24 cellular contexts compared by ENCODE assay signal in the genomic region with DNA sequence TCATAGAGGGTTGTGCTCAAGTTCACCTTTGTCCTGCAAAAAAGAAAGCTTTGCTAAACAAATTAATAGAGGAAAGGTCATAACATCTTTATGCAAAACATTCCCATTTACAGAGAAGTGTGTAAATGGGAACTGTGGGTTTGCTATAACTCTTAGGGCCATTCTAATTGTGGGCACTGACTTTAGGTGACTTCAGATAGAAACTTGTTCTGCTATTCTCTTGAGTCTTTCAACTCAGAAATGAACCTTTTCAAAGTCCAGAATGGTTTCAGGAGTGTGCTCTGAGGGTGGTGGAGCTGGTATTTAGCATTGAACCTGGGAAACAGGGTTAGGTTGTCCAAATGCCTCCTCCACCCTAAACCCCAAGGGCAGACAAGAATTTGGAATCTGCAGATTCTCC. TPM values are rescaled to one million over a fixed set of nuclear protein-coding genes. Genes with fewer than 3 reads are reported as not detected.
A peak's percentile ranks its signal among the peaks of the same experiment; 100 is the strongest.
DNase-seq lines count a peak whose midpoint lies in the region; ATAC-seq and TF ChIP-seq lines count a peak whose summit lies in the region.
"Had no signal": no experiment of that assay in that cellular context is flagged by ENCODE, and none has a peak within 500 bp of the region (broad histone marks: within the 10 kb centered on the region; RNA-seq: fewer than 3 reads in every experiment).

No MANE protein-coding gene starts in this region.

- no peaks in the 10 kb centered on the region for H3K9me3 Mint-ChIP-seq in stimulated activated memory B cell treated with anti-CD40 and anti-IgM and Interleukin-4, amounts not matched to agents 10 μg/mL and 1 μg/mL and 100 μg/mL, for 72 hours
- H3K9me3 Mint-ChIP-seq: CD4-positive, alpha-beta T cell had no signal

- H3K9me3 ChIP-seq in left ventricle myocardium inferior (replicated peaks), result no peaks in the 10 kb centered on the region
- H3K9me3 ChIP-seq: BLaER1, Peyer's patch had no signal

- no peaks in the 10 kb centered on the region for H3K36me3 Mint-ChIP-seq in stimulated activated memory B cell treated with anti-CD40 and anti-IgM and Interleukin-4, amounts not matched to agents 10 μg/mL and 1 μg/mL and 100 μg/mL, for 72 hours

- H3K4me3 Mint-ChIP-seq in stimulated activated memory B cell treated with anti-CD40 and anti-IgM and Interleukin-4, amounts not matched to agents 10 μg/mL and 1 μg/mL and 100 μg/mL, for 72 hours, result no peak overlapping the region
- H3K4me3 Mint-ChIP-seq: CD4-positive, alpha-beta T cell had no signal

- no peak overlapping the region for H3K27ac Mint-ChIP-seq in stimulated activated memory B cell treated with anti-CD40 and anti-IgM and Interleukin-4, amounts not matched to agents 10 μg/mL and 1 μg/mL and 100 μg/mL, for 72 hours
- H3K27ac Mint-ChIP-seq: CD4-positive, alpha-beta T cell had no signal

- H3K27me3 Mint-ChIP-seq in stimulated activated memory B cell treated with anti-CD40 and anti-IgM and Interleukin-4, amounts not matched to agents 10 μg/mL and 1 μg/mL and 100 μg/mL, for 72 hours, result peaks cover 17% of the 10 kb centered on the region

- ATAC-seq in GM18867 (IDR thresholded peaks at IDR 0.05; ENCODE audit: unreplicated experiment) (peak; percentile 75), GM21786 (IDR thresholded peaks at IDR 0.05; ENCODE audit: unreplicated experiment) (peak; percentile 68), HG02885 (IDR thresholded peaks at IDR 0.05; ENCODE audit: poor library complexity, unreplicated experiment) (peak; percentile 50)
- ATAC-seq in stimulated activated memory B cell treated with anti-CD40 and anti-IgM and Interleukin-4, amounts not matched to agents 10 μg/mL and 1 μg/mL and 100 μg/mL, for 72 hours, result peak; percentile 45
- no peak for ATAC-seq in activated CD4-positive, CD25-positive, alpha-beta regulatory T cell treated with anti-CD3 and anti-CD28 coated beads, Interleukin-2, amount 50 U/mL, for 24 hours
- ATAC-seq: HCT116, SK-N-SH treated with all-trans-retinoic acid at 6 μM for 48 hours had no signal

- H3K27ac ChIP-seq in left ventricle myocardium inferior (replicated peaks), result no peak overlapping the region
- H3K27ac ChIP-seq: BLaER1, Peyer's patch had no signal

- no peak for TF ChIP-seq CTCF in left ventricle myocardium inferior (IDR thresholded peaks at IDR 0.05; ENCODE audit: borderline replicate concordance)

- H3K4me1 ChIP-seq in left ventricle myocardium inferior, result no peaks in the 10 kb centered on the region
- H3K4me1 ChIP-seq: Peyer's patch had no signal

- no peaks in the 10 kb centered on the region for H3K4me1 Mint-ChIP-seq in stimulated activated memory B cell treated with anti-CD40 and anti-IgM and Interleukin-4, amounts not matched to agents 10 μg/mL and 1 μg/mL and 100 μg/mL, for 72 hours

- H3K27me3 ChIP-seq in left ventricle myocardium inferior (ENCODE audit: low read depth), result no peaks in the 10 kb centered on the region
- H3K27me3 ChIP-seq: BLaER1, Peyer's patch had no signal

- DNase-seq in left ventricle myocardium inferior, result no peak
- DNase-seq in kidney glomerular epithelial cell (lab: John Stamatoyannopoulos, UW), result no peak
- DNase-seq: ACHN; CD4-positive, alpha-beta T cell; COR-L47; DMS79; IMR-90; NCI-H1417; NCI-H187 treated with DMSO at 0.1 percent for 48 hours; NCI-H510A; NCI-H774; NK-92 treated with Interleukin-12 subunit alpha and Interleukin-12 subunit beta, amount 100 ng/mL, for 24 hours; Peyer's patch had no signal

- no peak overlapping the region for H3K4me3 ChIP-seq in left ventricle myocardium inferior
- H3K4me3 ChIP-seq: BLaER1, Peyer's patch had no signal

- intact Hi-C loops in left ventricle myocardium inferior (cut with micrococcal nuclease), result no loop called here

- no peaks in the 10 kb centered on the region for H3K36me3 ChIP-seq in left ventricle myocardium inferior
- H3K36me3 ChIP-seq: BLaER1, Peyer's patch had no signal

RNA-seq across cellular contexts. Expression of a gene that starts 34.0 kb away (rescaled TPM):
- 0.25 TPM for total RNA-seq in left ventricle myocardium inferior
- total RNA-seq: IMR-90; M059J; OCI-LY7; Peyer's patch; T-helper 2 cell treated with Interferon-gamma antibody and Interleukin-4, amounts not matched to agents 100 ng/mL and 5 ng/mL, for 36 hours had no signal

Comparison
In these comparisons a context has a peak if more than half of its experiments do, and no peak if none do; other contexts are left out.
1. ATAC-seq: peak in GM18867 (single experiment), GM21786 (single experiment), HG02885 (single experiment) and stimulated activated memory B cell treated with anti-CD40 and anti-IgM and Interleukin-4, amounts not matched to agents 10 μg/mL and 1 μg/mL and 100 μg/mL, for 72 hours (single experiment); none in activated CD4-positive, CD25-positive, alpha-beta regulatory T cell treated with anti-CD3 and anti-CD28 coated beads, Interleukin-2, amount 50 U/mL, for 24 hours (0 of 2).